Comparison of ENCODE assay signal across 18 cellular contexts in the genomic region with DNA sequence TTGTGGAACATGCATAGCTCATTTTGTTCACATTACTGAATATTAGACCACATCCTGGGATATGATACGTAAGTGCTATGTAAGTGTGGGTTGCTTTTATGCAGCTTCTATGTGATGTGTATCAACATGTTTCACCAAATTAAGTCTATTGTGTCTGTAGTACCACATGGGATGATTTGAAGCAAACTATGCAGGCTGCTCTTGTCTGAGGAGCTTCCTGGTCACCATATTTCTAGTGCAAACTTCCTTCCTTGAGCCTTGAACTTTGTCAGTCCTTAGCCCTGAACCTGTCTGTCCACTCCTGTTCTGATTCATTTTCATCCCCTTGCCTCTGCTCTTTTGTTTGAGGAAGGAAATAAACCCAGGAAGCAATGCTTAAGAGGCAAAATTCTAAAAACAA.
"Had no signal": no experiment of that assay in that cellular context is flagged by ENCODE, and none has a peak within 500 bp of the region (broad histone marks: within the 10 kb centered on the region; RNA-seq: fewer than 3 reads in every experiment).

No MANE protein-coding gene starts in this region.

- H3K4me3 ChIP-seq: hepatocyte, neural progenitor cell, prostate gland, thyroid gland had no signal

- H3K79me2 ChIP-seq: hepatocyte had no signal

- H3K4me1 ChIP-seq: prostate gland had no signal

- ATAC-seq: activated T-cell treated with anti-CD3 and anti-CD28 coated beads, Interleukin-2, amount 50 U/mL, for 72 hours; left lobe of liver; right cardiac atrium; T-cell had no signal

- H3K9me3 ChIP-seq: prostate gland, thyroid gland had no signal

- H2AFZ ChIP-seq: hepatocyte, neural progenitor cell had no signal

- H3K36me3 Mint-ChIP-seq: activated naive CD4-positive, alpha-beta T cell treated with anti-CD3 and anti-CD28 coated beads, Interleukin-2, amount 50 U/mL, for 24 hours; neural progenitor cell; T-cell had no signal

- FAIRE-seq: astrocyte had no signal

- H3K4me2 ChIP-seq: hepatocyte, neural progenitor cell had no signal

- H3K4me1 Mint-ChIP-seq: activated CD4-positive, alpha-beta T cell treated with anti-CD3 and anti-CD28 coated beads, Interleukin-2, amount 10 ng/mL, durations not matched to agents 7 days and 5 days; activated naive CD4-positive, alpha-beta T cell treated with anti-CD3 and anti-CD28 coated beads, Interleukin-2, amount 50 U/mL, for 24 hours; T-cell had no signal

- H3K27me3 ChIP-seq: hepatocyte, neural progenitor cell, thyroid gland had no signal

- H3K27ac Mint-ChIP-seq: activated CD4-positive, alpha-beta T cell treated with anti-CD3 and anti-CD28 coated beads, Interleukin-2, amount 10 ng/mL, durations not matched to agents 7 days and 5 days; activated naive CD4-positive, alpha-beta T cell treated with anti-CD3 and anti-CD28 coated beads, Interleukin-2, amount 50 U/mL, for 24 hours; activated T-cell treated with anti-CD3 and anti-CD28 coated beads, Interleukin-2, amount 50 U/mL, for 72 hours; neural progenitor cell; T-cell had no signal

- H3K9me3 Mint-ChIP-seq: activated CD4-positive, alpha-beta T cell treated with anti-CD3 and anti-CD28 coated beads, Interleukin-2, amount 10 ng/mL, durations not matched to agents 7 days and 5 days; activated naive CD4-positive, alpha-beta T cell treated with anti-CD3 and anti-CD28 coated beads, Interleukin-2, amount 50 U/mL, for 24 hours; activated T-cell treated with anti-CD3 and anti-CD28 coated beads, Interleukin-2, amount 50 U/mL, for 72 hours had no signal

- H3K36me3 ChIP-seq: neural progenitor cell, prostate gland, thyroid gland had no signal

- H3K9ac ChIP-seq: neural progenitor cell had no signal

- H3K27ac ChIP-seq: hepatocyte, neural progenitor cell, prostate gland, thyroid gland had no signal

- DNase-seq: activated CD4-positive, alpha-beta T cell treated with anti-CD3 and anti-CD28 coated beads, Interleukin-2, amount 10 ng/mL, durations not matched to agents 7 days and 5 days; activated CD8-positive, alpha-beta memory T cell treated with anti-CD3 and anti-CD28 coated beads for 24 hours; activated CD8-positive, alpha-beta memory T cell treated with anti-CD3 and anti-CD28 coated beads, Interleukin-2, amount 50 U/mL, for 48 hours; activated gamma-delta T cell; activated T-cell treated with anti-CD3 and anti-CD28 coated beads, Interleukin-2, amount 50 U/mL, for 72 hours; effector CD4-positive, alpha-beta T cell; foreskin fibroblast; right cardiac atrium; stimulated activated CD4-positive, alpha-beta T cell treated with anti-CD3 and anti-CD28 coated beads, Interleukin-2, amount 100 ng/mL, for 24 hours; stimulated activated naive CD4-positive, alpha-beta T cell treated with Interleukin-2 at 50 U/mL for 16 hours; T-cell; thyroid gland had no signal

- H3K4me3 Mint-ChIP-seq: activated CD4-positive, alpha-beta T cell treated with anti-CD3 and anti-CD28 coated beads, Interleukin-2, amount 10 ng/mL, durations not matched to agents 7 days and 5 days; activated naive CD4-positive, alpha-beta T cell treated with anti-CD3 and anti-CD28 coated beads, Interleukin-2, amount 50 U/mL, for 24 hours; activated T-cell treated with anti-CD3 and anti-CD28 coated beads, Interleukin-2, amount 50 U/mL, for 72 hours; neural progenitor cell; T-cell had no signal
